In the genomic region with DNA sequence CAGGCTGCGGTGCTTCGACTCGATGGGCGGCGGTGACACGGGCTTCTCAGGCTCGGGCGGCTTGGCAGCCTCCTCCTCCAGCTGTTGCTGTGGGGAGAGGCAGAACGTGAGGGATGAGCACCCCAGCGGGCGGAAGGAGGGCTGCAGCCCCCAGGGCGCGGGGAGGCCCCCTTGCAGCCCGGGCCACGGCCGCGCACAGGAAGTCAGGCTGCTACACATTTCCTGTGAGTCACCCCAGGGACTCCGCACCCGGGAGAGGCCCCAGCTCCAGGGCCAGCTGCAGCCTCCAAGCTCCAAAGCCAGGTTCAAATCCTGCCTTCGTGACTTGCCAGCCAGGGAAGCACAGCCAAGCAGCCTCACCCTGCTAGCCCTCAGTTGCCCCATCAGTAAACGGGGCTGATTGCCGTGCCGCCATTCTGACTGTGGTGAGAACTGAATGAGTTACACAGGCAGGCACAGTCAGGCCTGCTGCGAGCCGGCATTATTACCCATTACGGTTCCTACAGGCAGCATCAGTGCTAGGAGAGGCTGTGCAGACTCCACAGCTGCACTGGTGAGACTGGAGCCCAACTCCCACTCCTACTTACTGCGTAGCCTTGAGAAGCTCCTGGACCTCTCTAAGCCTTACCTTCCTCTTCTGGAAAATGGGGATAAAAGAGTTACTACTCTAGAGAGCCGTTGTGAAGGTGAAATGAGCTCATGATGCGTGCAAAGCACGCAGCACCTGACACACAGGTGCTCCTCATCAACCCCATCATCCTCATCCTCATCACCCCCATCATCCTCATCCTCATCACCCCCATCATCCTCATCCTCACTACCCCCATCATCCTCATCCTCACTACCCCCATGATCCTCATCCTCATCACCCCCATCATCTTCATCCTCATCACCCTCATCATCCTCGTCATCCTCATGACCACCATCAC, we compare ENCODE assay signal across 1 cellular context.
TF ChIP-seq lines count a peak whose summit lies in the region.

No MANE protein-coding gene starts in this region.

TF ChIP-seq in GM12878, 131 proteins besides CTCF, POLR2A, EP300 and RAD21 (continued from another document):
- TF ChIP-seq RUNX3 (IDR thresholded peaks at IDR 0.05; ENCODE audit: low read length) (peak; percentile 62), STAT1 (conservative IDR thresholded peaks at IDR 0.05) (peak; percentile 63; the same call in 1 of the 2 replicates), NFYA (IDR thresholded peaks at IDR 0.05; ENCODE audit: borderline replicate concordance, low read depth, low read length) (no peak), ZNF24 (IDR thresholded peaks at IDR 0.05) (no peak), CREB1 (IDR thresholded peaks at IDR 0.05; ENCODE audit: low read depth) (peak; percentile 78), GATAD2B (conservative IDR thresholded peaks at IDR 0.05; ENCODE audit: low read depth) (peak; percentile 65), SREBF1 (IDR thresholded peaks at IDR 0.05; ENCODE audit: low read length) (no peak), EED (IDR thresholded peaks at IDR 0.05; ENCODE audit: low read depth) (peak; percentile 84), IKZF1 (conservative IDR thresholded peaks at IDR 0.05) (peak; percentile 76), CREM (IDR thresholded peaks at IDR 0.05; ENCODE audit: low read depth) (peak; percentile 81), ETV6 (conservative IDR thresholded peaks at IDR 0.05 in 1 of 2, IDR thresholded peaks at IDR 0.05 in 1 of 2; ENCODE audit: borderline replicate concordance in 1 of 2, low read depth in 1 of 2) (peak in 1 of 2 experiments; percentile 89; a peak in 1 of 4 replicates), PAX5 (IDR thresholded peaks at IDR 0.05; ENCODE audit: borderline replicate concordance, low read depth, low read length) (peak; percentile 75; the same call in 1 of the 2 replicates), EGR1 (IDR thresholded peaks at IDR 0.05; ENCODE audit: borderline replicate concordance in 1 of 2, low read depth in 2 of 2, low read length in 2 of 2) (peak in 1 of 2 experiments; percentile 52; a peak in 1 of 3 replicates), TBL1XR1 (IDR thresholded peaks at IDR 0.05; ENCODE audit: low read depth, low read length) (peak; percentile 82; the same call in 1 of the 2 replicates), CBX5 (IDR thresholded peaks at IDR 0.05; ENCODE audit: low read depth) (peak; percentile 89), WRNIP1 (IDR thresholded peaks at IDR 0.05; ENCODE audit: borderline replicate concordance, low read depth, low read length) (no peak)
- TF ChIP-seq, protein P1, sequence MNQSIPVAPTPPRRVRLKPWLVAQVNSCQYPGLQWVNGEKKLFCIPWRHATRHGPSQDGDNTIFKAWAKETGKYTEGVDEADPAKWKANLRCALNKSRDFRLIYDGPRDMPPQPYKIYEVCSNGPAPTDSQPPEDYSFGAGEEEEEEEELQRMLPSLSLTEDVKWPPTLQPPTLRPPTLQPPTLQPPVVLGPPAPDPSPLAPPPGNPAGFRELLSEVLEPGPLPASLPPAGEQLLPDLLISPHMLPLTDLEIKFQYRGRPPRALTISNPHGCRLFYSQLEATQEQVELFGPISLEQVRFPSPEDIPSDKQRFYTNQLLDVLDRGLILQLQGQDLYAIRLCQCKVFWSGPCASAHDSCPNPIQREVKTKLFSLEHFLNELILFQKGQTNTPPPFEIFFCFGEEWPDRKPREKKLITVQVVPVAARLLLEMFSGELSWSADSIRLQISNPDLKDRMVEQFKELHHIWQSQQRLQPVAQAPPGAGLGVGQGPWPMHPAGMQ (IDR thresholded peaks at IDR 0.05; ENCODE audit: borderline replicate concordance), result no peak
- TF ChIP-seq, protein P2, sequence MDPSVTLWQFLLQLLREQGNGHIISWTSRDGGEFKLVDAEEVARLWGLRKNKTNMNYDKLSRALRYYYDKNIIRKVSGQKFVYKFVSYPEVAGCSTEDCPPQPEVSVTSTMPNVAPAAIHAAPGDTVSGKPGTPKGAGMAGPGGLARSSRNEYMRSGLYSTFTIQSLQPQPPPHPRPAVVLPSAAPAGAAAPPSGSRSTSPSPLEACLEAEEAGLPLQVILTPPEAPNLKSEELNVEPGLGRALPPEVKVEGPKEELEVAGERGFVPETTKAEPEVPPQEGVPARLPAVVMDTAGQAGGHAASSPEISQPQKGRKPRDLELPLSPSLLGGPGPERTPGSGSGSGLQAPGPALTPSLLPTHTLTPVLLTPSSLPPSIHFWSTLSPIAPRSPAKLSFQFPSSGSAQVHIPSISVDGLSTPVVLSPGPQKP (IDR thresholded peaks at IDR 0.05; ENCODE audit: low read depth, low read length), result peak; percentile 54
- TF ChIP-seq, protein P3, sequence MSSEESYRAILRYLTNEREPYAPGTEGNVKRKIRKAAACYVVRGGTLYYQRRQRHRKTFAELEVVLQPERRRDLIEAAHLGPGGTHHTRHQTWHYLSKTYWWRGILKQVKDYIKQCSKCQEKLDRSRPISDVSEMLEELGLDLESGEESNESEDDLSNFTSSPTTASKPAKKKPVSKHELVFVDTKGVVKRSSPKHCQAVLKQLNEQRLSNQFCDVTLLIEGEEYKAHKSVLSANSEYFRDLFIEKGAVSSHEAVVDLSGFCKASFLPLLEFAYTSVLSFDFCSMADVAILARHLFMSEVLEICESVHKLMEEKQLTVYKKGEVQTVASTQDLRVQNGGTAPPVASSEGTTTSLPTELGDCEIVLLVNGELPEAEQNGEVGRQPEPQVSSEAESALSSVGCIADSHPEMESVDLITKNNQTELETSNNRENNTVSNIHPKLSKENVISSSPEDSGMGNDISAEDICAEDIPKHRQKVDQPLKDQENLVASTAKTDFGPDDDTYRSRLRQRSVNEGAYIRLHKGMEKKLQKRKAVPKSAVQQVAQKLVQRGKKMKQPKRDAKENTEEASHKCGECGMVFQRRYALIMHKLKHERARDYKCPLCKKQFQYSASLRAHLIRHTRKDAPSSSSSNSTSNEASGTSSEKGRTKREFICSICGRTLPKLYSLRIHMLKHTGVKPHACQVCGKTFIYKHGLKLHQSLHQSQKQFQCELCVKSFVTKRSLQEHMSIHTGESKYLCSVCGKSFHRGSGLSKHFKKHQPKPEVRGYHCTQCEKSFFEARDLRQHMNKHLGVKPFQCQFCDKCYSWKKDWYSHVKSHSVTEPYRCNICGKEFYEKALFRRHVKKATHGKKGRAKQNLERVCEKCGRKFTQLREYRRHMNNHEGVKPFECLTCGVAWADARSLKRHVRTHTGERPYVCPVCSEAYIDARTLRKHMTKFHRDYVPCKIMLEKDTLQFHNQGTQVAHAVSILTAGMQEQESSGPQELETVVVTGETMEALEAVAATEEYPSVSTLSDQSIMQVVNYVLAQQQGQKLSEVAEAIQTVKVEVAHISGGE (CRISPR knock-in tag; IDR thresholded peaks at IDR 0.05), result peak; percentile 68
- TF ChIP-seq, protein P4, sequence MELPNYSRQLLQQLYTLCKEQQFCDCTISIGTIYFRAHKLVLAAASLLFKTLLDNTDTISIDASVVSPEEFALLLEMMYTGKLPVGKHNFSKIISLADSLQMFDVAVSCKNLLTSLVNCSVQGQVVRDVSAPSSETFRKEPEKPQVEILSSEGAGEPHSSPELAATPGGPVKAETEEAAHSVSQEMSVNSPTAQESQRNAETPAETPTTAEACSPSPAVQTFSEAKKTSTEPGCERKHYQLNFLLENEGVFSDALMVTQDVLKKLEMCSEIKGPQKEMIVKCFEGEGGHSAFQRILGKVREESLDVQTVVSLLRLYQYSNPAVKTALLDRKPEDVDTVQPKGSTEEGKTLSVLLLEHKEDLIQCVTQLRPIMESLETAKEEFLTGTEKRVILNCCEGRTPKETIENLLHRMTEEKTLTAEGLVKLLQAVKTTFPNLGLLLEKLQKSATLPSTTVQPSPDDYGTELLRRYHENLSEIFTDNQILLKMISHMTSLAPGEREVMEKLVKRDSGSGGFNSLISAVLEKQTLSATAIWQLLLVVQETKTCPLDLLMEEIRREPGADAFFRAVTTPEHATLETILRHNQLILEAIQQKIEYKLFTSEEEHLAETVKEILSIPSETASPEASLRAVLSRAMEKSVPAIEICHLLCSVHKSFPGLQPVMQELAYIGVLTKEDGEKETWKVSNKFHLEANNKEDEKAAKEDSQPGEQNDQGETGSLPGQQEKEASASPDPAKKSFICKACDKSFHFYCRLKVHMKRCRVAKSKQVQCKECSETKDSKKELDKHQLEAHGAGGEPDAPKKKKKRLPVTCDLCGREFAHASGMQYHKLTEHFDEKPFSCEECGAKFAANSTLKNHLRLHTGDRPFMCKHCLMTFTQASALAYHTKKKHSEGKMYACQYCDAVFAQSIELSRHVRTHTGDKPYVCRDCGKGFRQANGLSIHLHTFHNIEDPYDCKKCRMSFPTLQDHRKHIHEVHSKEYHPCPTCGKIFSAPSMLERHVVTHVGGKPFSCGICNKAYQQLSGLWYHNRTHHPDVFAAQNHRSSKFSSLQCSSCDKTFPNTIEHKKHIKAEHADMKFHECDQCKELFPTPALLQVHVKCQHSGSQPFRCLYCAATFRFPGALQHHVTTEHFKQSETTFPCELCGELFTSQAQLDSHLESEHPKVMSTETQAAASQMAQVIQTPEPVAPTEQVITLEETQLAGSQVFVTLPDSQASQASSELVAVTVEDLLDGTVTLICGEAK (IDR thresholded peaks at IDR 0.05; ENCODE audit: borderline replicate concordance), result peak; percentile 87
- TF ChIP-seq, protein P5, sequence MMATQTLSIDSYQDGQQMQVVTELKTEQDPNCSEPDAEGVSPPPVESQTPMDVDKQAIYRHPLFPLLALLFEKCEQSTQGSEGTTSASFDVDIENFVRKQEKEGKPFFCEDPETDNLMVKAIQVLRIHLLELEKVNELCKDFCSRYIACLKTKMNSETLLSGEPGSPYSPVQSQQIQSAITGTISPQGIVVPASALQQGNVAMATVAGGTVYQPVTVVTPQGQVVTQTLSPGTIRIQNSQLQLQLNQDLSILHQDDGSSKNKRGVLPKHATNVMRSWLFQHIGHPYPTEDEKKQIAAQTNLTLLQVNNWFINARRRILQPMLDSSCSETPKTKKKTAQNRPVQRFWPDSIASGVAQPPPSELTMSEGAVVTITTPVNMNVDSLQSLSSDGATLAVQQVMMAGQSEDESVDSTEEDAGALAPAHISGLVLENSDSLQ (IDR thresholded peaks at IDR 0.05), result no peak; the same call in 1 of the 2 replicates
- TF ChIP-seq, protein P6, sequence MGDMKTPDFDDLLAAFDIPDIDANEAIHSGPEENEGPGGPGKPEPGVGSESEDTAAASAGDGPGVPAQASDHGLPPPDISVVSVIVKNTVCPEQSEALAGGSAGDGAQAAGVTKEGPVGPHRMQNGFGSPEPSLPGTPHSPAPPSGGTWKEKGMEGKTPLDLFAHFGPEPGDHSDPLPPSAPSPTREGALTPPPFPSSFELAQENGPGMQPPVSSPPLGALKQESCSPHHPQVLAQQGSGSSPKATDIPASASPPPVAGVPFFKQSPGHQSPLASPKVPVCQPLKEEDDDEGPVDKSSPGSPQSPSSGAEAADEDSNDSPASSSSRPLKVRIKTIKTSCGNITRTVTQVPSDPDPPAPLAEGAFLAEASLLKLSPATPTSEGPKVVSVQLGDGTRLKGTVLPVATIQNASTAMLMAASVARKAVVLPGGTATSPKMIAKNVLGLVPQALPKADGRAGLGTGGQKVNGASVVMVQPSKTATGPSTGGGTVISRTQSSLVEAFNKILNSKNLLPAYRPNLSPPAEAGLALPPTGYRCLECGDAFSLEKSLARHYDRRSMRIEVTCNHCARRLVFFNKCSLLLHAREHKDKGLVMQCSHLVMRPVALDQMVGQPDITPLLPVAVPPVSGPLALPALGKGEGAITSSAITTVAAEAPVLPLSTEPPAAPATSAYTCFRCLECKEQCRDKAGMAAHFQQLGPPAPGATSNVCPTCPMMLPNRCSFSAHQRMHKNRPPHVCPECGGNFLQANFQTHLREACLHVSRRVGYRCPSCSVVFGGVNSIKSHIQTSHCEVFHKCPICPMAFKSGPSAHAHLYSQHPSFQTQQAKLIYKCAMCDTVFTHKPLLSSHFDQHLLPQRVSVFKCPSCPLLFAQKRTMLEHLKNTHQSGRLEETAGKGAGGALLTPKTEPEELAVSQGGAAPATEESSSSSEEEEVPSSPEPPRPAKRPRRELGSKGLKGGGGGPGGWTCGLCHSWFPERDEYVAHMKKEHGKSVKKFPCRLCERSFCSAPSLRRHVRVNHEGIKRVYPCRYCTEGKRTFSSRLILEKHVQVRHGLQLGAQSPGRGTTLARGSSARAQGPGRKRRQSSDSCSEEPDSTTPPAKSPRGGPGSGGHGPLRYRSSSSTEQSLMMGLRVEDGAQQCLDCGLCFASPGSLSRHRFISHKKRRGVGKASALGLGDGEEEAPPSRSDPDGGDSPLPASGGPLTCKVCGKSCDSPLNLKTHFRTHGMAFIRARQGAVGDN (IDR thresholded peaks at IDR 0.05), result peak; percentile 65
